ENCODE assay signal across 8 cellular contexts in genomic region chr5:140246378-140247122, GRCh38. TPM values are rescaled to one million over a fixed set of nuclear protein-coding genes. Genes with fewer than 3 reads are reported as not detected.
DNase-seq lines count a peak whose midpoint lies in the region; ATAC-seq and TF ChIP-seq lines count a peak whose summit lies in the region.

No MANE protein-coding gene starts in this region.

- ATAC-seq in HG03159 (IDR thresholded peaks at IDR 0.05; ENCODE audit: unreplicated experiment) = no peak
- no peak for ATAC-seq in HG02642 (IDR thresholded peaks at IDR 0.05; ENCODE audit: poor library complexity, unreplicated experiment)

- BruUV-seq in MCF 10A (replicated peaks; lab: Mats Ljungman, UMichigan) = no TSS peak

- H3K4me3 ChIP-seq in breast epithelium (no peak overlapping the region), mesodermal cell (ENCODE audit: extremely low read depth, insufficient read depth, low read length, poor library complexity, severe bottlenecking) (no peak overlapping the region)

- 75 to 84% methylated on average over 5 to 7 of the region's 8 CpGs for WGBS in mesodermal cell (ENCODE audit: insufficient coverage in 2 of 2), 2 experiments

- H3K36me3 Mint-ChIP-seq in MCF 10A (ENCODE audit: insufficient read depth, unreplicated experiment) = peaks cover 21% of the 10 kb centered on the region
- H3K36me3 Mint-ChIP-seq in endothelial cell (ENCODE audit: low read depth, unreplicated experiment) = peaks cover 30% of the 10 kb centered on the region

- H3K4me1 Mint-ChIP-seq in MCF 10A (ENCODE audit: insufficient read depth, unreplicated experiment) (peaks cover 34% of the 10 kb centered on the region), endothelial cell (ENCODE audit: unreplicated experiment) (peaks cover 51% of the 10 kb centered on the region)

- H3K27ac Mint-ChIP-seq in MCF 10A (ENCODE audit: low read depth, unreplicated experiment) (no peak overlapping the region), endothelial cell (ENCODE audit: unreplicated experiment) (peak overlapping the region; percentile 97)

- H3K9me3 Mint-ChIP-seq in MCF 10A (ENCODE audit: unreplicated experiment) = no peaks in the 10 kb centered on the region
- no peaks in the 10 kb centered on the region for H3K9me3 Mint-ChIP-seq in endothelial cell (ENCODE audit: unreplicated experiment)

- H3K9me3 ChIP-seq in breast epithelium (no peaks in the 10 kb centered on the region), mesodermal cell (ENCODE audit: control insufficient read depth, low read length) (no peaks in the 10 kb centered on the region)

- H3K27me3 Mint-ChIP-seq in MCF 10A (ENCODE audit: insufficient read depth, unreplicated experiment) (no peaks in the 10 kb centered on the region), endothelial cell (ENCODE audit: unreplicated experiment) (peaks cover 13% of the 10 kb centered on the region)

- DNase-seq in breast epithelium (ENCODE audit: low spot score in 2 of 2) (no peak), MCF 10A (ENCODE audit: unreplicated experiment) (no peak), endothelial cell (ENCODE audit: low spot score) (no peak), NCI-H1417 (lab: John Stamatoyannopoulos, UW) (no peak), NCI-H1694 treated with DMSO at 0.1 percent for 48 hours (lab: John Stamatoyannopoulos, UW) (no peak)

- CTCF ChIA-PET in MCF 10A (lab: Yijun Ruan, JAX) = interaction anchor here (0.6 to 42.5 kb wide), 6 partner anchors 11 to 116 kb away, joined by 3 to 1450 read pairs (median 116); partner anchors contain the start of genes HBEGF and SLC4A9

- POLR2A ChIA-PET in MCF 10A (lab: Yijun Ruan, JAX) = interaction anchor here (0.6 to 9.0 kb wide), 11 partner anchors 9 to 157 kb away, joined by 3 to 135 read pairs (median 4); partner anchors contain the start of genes HBEGF and PFDN1

- TF ChIP-seq CTCF in breast epithelium (IDR thresholded peaks at IDR 0.05) = no peak
- TF ChIP-seq CTCF in MCF 10A (IDR thresholded peaks at IDR 0.05; ENCODE audit: unreplicated experiment) = no peak
- no peak for TF ChIP-seq CTCF in endothelial cell (IDR thresholded peaks at IDR 0.05; ENCODE audit: unreplicated experiment)

- H3K27me3 ChIP-seq in breast epithelium = no peaks in the 10 kb centered on the region

- TF ChIP-seq POLR2A in breast epithelium (IDR thresholded peaks at IDR 0.05) = no peak

- H3K27ac ChIP-seq in breast epithelium (peak overlapping the region; percentile 3 to 45), mesodermal cell (ENCODE audit: low read depth, low read length, severe bottlenecking) (peak overlapping the region; percentile 76)

- intact Hi-C loops in breast epithelium (cut with DNase I; ENCODE audit: low total_unique reads) (no loop called here), MCF 10A (cut with micrococcal nuclease) (loop anchor here (10.0 kb wide), 1 partner anchor 298 kb away; the partner anchor contains the start of gene EIF4EBP3)

- no peak overlapping the region for H3K4me3 Mint-ChIP-seq in MCF 10A (ENCODE audit: unreplicated experiment)
- peak overlapping the region; percentile 65 for H3K4me3 Mint-ChIP-seq in endothelial cell (ENCODE audit: unreplicated experiment)

- H3K4me1 ChIP-seq in breast epithelium (peaks cover 0 to 2% of the 10 kb centered on the region in 2 donors), mesodermal cell (ENCODE audit: control insufficient read depth, insufficient read depth, low read length, poor library complexity, severe bottlenecking) (peaks cover 55% of the 10 kb centered on the region)

- H3K36me3 ChIP-seq in breast epithelium (no peaks in the 10 kb centered on the region), mesodermal cell (ENCODE audit: control insufficient read depth, insufficient read depth, low read length) (peaks cover 37% of the 10 kb centered on the region)

RNA-seq across cellular contexts. Expression of gene PFDN1, which starts 56.4 kb away (rescaled TPM):
- total RNA-seq in breast epithelium (10 to 100 TPM; 72.2 to 93.4 (median 86.3) TPM), MCF 10A (2022) (94.7 and 102 TPM in 2 replicates), endothelial cell (ENCODE audit: unreplicated experiment) (86.2 TPM)
- 116 TPM for polyA plus RNA-seq in mesodermal cell (2013, experiment 1 of 2)
- polyA plus RNA-seq in mesodermal cell (2013, experiment 2 of 2) = 109 TPM
